Comparison of ENCODE assay signal across 19 cellular contexts in the genomic region with DNA sequence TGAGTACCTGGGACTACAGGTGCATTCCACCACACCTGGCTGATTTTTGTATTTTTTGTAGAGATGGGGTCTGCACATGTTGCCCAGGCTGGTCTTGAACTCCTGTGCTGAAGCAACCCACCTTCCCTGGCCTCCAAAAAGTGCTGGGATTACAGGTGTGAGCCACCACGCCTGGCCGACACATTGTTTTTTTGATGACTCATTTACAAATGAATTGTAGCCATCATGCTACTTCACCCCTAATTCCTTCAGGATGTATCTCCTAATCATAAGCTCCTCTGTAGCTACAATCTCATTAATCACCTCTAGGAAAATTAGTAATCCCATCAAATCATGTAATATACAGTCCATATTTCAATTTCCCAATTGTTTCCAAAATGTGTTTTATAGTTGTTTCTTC. TPM values are rescaled to one million over a fixed set of nuclear protein-coding genes. Genes with fewer than 3 reads are reported as not detected.
A peak's percentile ranks its signal among the peaks of the same experiment; 100 is the strongest.
DNase-seq lines count a peak whose midpoint lies in the region; ATAC-seq, FAIRE-seq and TF ChIP-seq lines count a peak whose summit lies in the region.
"Had no signal": no experiment of that assay in that cellular context is flagged by ENCODE, and none has a peak within 500 bp of the region (broad histone marks: within the 10 kb centered on the region; RNA-seq: fewer than 3 reads in every experiment).

No MANE protein-coding gene starts in this region.

- ATAC-seq in natural killer cell, result no peak
- no peak for ATAC-seq in natural killer cell treated with Interleukin-12 subunit alpha and Interleukin-12 subunit beta and Interleukin-15 and Interleukin-18, amount 100 ng/mL, for 72 hours
- ATAC-seq: SK-N-SH treated with all-trans-retinoic acid at 6 μM for 48 hours had no signal

- no peaks in the 10 kb centered on the region for H3K27me3 ChIP-seq in KMS-11 (ENCODE audit: insufficient read depth, low read depth)
- H3K27me3 ChIP-seq in bronchial epithelial cell (ENCODE audit: control insufficient read depth, insufficient read depth, low read length), result no peaks in the 10 kb centered on the region
- H3K27me3 ChIP-seq in breast epithelium, result no peaks in the 10 kb centered on the region

- H3K27ac Mint-ChIP-seq in natural killer cell, result peak overlapping the region in 1 of 2 donors; percentile 64
- H3K27ac Mint-ChIP-seq in natural killer cell treated with Interleukin-12 subunit alpha and Interleukin-12 subunit beta and Interleukin-15 and Interleukin-18, amount 100 ng/mL, for 72 hours, result peak overlapping the region in 1 of 2 donors; percentile 53

- H3K36me3 ChIP-seq in KMS-11 (ENCODE audit: insufficient read depth) (no peaks in the 10 kb centered on the region), bronchial epithelial cell (ENCODE audit: control insufficient read depth, insufficient read depth, low read length) (peaks cover 5% of the 10 kb centered on the region), breast epithelium (no peaks in the 10 kb centered on the region)

- H3K27me3 Mint-ChIP-seq in natural killer cell (ENCODE audit: low read depth in 2 of 2), result no peaks in the 10 kb centered on the region
- no peaks in the 10 kb centered on the region for H3K27me3 Mint-ChIP-seq in natural killer cell treated with Interleukin-12 subunit alpha and Interleukin-12 subunit beta and Interleukin-15 and Interleukin-18, amount 100 ng/mL, for 72 hours

- H3K4me1 ChIP-seq in KMS-11 (ENCODE audit: low read depth, poor library complexity, severe bottlenecking) (peaks cover 47% of the 10 kb centered on the region), breast epithelium (no peaks in the 10 kb centered on the region)
- H3K4me1 ChIP-seq: Caco-2 had no signal

- no peaks in the 10 kb centered on the region for H4K20me1 ChIP-seq in KMS-11 (ENCODE audit: insufficient read depth)

- H3K9ac ChIP-seq in KMS-11, result no peak overlapping the region

- no peak overlapping the region for H3K4me3 ChIP-seq in KMS-11 (IDR thresholded peaks at IDR 0.05; ENCODE audit: insufficient read depth, low read depth, low read length)
- H3K4me3 ChIP-seq in bronchial epithelial cell (ENCODE audit: low read depth, low read length), result no peak overlapping the region
- H3K4me3 ChIP-seq in breast epithelium, result no peak overlapping the region

- no peak for TF ChIP-seq POLR2A in breast epithelium (IDR thresholded peaks at IDR 0.05)

- no peaks in the 10 kb centered on the region for H3K9me3 ChIP-seq in breast epithelium
- H3K9me3 ChIP-seq: Caco-2 had no signal

- H3K27ac ChIP-seq in KMS-11, result peak overlapping the region; percentile 1; the same call in 1 of the 2 replicates
- no peak overlapping the region for H3K27ac ChIP-seq in breast epithelium

- H2AFZ ChIP-seq in KMS-11 (ENCODE audit: low read depth), result no peak overlapping the region

- FAIRE-seq in bronchial epithelial cell (lab: Jason Lieb, UNC) (peak; percentile 13), HTR-8/SVneo (lab: Jason Lieb, UNC) (no peak)

- H3K4me3 Mint-ChIP-seq in natural killer cell, result peak overlapping the region; percentile 49
- H3K4me3 Mint-ChIP-seq in natural killer cell treated with Interleukin-12 subunit alpha and Interleukin-12 subunit beta and Interleukin-15 and Interleukin-18, amount 100 ng/mL, for 72 hours, result no peak overlapping the region
- H3K4me3 Mint-ChIP-seq: CD14-positive monocyte, H9 had no signal

- no peak for TF ChIP-seq CTCF in natural killer cell (IDR thresholded peaks at IDR 0.05)
- TF ChIP-seq CTCF in KMS-11 (conservative IDR thresholded peaks at IDR 0.05; ENCODE audit: low read depth, low read length), result no peak
- no peak for TF ChIP-seq CTCF in bronchial epithelial cell (IDR thresholded peaks at IDR 0.05; ENCODE audit: insufficient read depth, low read length, severe bottlenecking)
- TF ChIP-seq CTCF in breast epithelium (IDR thresholded peaks at IDR 0.05), result no peak

- no peak overlapping the region for H3K4me2 ChIP-seq in KMS-11

- peaks cover 8 to 14% of the 10 kb centered on the region in 2 donors for H3K4me1 Mint-ChIP-seq in natural killer cell
- H3K4me1 Mint-ChIP-seq in natural killer cell treated with Interleukin-12 subunit alpha and Interleukin-12 subunit beta and Interleukin-15 and Interleukin-18, amount 100 ng/mL, for 72 hours (ENCODE audit: low read depth in 2 of 2), result peaks cover 7 to 9% of the 10 kb centered on the region in 2 donors
- H3K4me1 Mint-ChIP-seq: CD14-positive monocyte had no signal

- H3K79me2 ChIP-seq in KMS-11 (ENCODE audit: insufficient read depth, low read depth), result no peaks in the 10 kb centered on the region

- intact Hi-C loops in natural killer cell (cut with micrococcal nuclease) (no loop called here), breast epithelium (cut with DNase I; ENCODE audit: low total_unique reads) (no loop called here)

- H3K9me3 Mint-ChIP-seq in natural killer cell, result no peaks in the 10 kb centered on the region
- no peaks in the 10 kb centered on the region for H3K9me3 Mint-ChIP-seq in natural killer cell treated with Interleukin-12 subunit alpha and Interleukin-12 subunit beta and Interleukin-15 and Interleukin-18, amount 100 ng/mL, for 72 hours
- H3K9me3 Mint-ChIP-seq: H9 had no signal

- DNase-seq in natural killer cell (no peak), bronchial epithelial cell (ENCODE audit: low read depth) (peak; percentile 8), NCI-H524 treated with DMSO at 0.1 percent for 48 hours (lab: John Stamatoyannopoulos, UW) (no peak), HTR-8/SVneo (ENCODE audit: insufficient read length, low spot score) (no peak), DMS 273 (lab: John Stamatoyannopoulos, UW; ENCODE audit: unreplicated experiment) (no peak), breast epithelium (ENCODE audit: low spot score in 2 of 2) (no peak)
- no peak for DNase-seq in natural killer cell treated with Interleukin-12 subunit alpha and Interleukin-12 subunit beta and Interleukin-15 and Interleukin-18, amount 100 ng/mL, for 72 hours (ENCODE audit: low spot score)
- DNase-seq: Caco-2, DMS79, H9, KBM-7, NCI-H1436, NCI-H2029 treated with DMSO at 0.1 percent for 48 hours, NCI-H2171 treated with DMSO at 0.1 percent for 48 hours, SHP77 treated with DMSO at 0.1 percent for 48 hours had no signal

- no peaks in the 10 kb centered on the region for H3K36me3 Mint-ChIP-seq in natural killer cell
- H3K36me3 Mint-ChIP-seq in natural killer cell treated with Interleukin-12 subunit alpha and Interleukin-12 subunit beta and Interleukin-15 and Interleukin-18, amount 100 ng/mL, for 72 hours, result peaks cover 5% of the 10 kb centered on the region

RNA-seq across cellular contexts. Expression of gene RELB, which starts 17.9 kb away (rescaled TPM):
- total RNA-seq in natural killer cell, result 100 to 1,000 TPM in 2 of 3 donors, 10 to 100 TPM in 1; 92.4 to 119 (median 105) TPM
- 10 to 100 TPM; 47.0 to 81.6 TPM for total RNA-seq in natural killer cell treated with Interleukin-12 subunit alpha and Interleukin-12 subunit beta and Interleukin-15 and Interleukin-18, amount 100 ng/mL, for 72 hours
- 2.1 and 3.7 TPM in 2 replicates for total RNA-seq in bronchial epithelial cell
- 10 to 100 TPM in 1 of 3 donors, 1 to 10 TPM in 2; 5.8 to 12.5 (median 8.2) TPM for total RNA-seq in breast epithelium

RNA-seq across cellular contexts. Expression of gene CLASRP, which starts 19.7 kb away (rescaled TPM):
- total RNA-seq in natural killer cell (100 to 1,000 TPM; 142 to 160 (median 146) TPM), bronchial epithelial cell (12.5 and 19.2 TPM in 2 replicates), breast epithelium (10 to 100 TPM; 49.9 to 80.3 (median 57.0) TPM)
- 100 to 1,000 TPM in 1 of 2 donors, 10 to 100 TPM in 1; 84.1 to 147 TPM for total RNA-seq in natural killer cell treated with Interleukin-12 subunit alpha and Interleukin-12 subunit beta and Interleukin-15 and Interleukin-18, amount 100 ng/mL, for 72 hours

RNA-seq across cellular contexts. Expression of gene ZNF296, which starts 57.1 kb away (rescaled TPM):
- total RNA-seq in natural killer cell (1 to 10 TPM; 5.1 to 8.0 (median 8.0) TPM), bronchial epithelial cell (under 0.01 and 0.51 TPM in 2 replicates), breast epithelium (1 to 10 TPM in 2 of 3 donors, under 1 TPM in 1; 0.98 to 1.9 (median 1.3) TPM)
- 1 to 10 TPM; 5.0 to 5.5 TPM for total RNA-seq in natural killer cell treated with Interleukin-12 subunit alpha and Interleukin-12 subunit beta and Interleukin-15 and Interleukin-18, amount 100 ng/mL, for 72 hours
- total RNA-seq: G401 had no signal

RNA-seq across cellular contexts. Expression of gene GEMIN7, which starts 59.9 kb away (rescaled TPM):
- 10 to 100 TPM; 27.7 to 28.7 (median 27.9) TPM for total RNA-seq in natural killer cell
- total RNA-seq in natural killer cell treated with Interleukin-12 subunit alpha and Interleukin-12 subunit beta and Interleukin-15 and Interleukin-18, amount 100 ng/mL, for 72 hours, result 10 to 100 TPM; 59.0 TPM
- 21.3 and 23.2 TPM in 2 replicates for total RNA-seq in bronchial epithelial cell
- total RNA-seq in breast epithelium, result 10 to 100 TPM; 21.3 to 35.1 (median 22.1) TPM
